8 cellular contexts compared by ENCODE assay signal in the genomic region with DNA sequence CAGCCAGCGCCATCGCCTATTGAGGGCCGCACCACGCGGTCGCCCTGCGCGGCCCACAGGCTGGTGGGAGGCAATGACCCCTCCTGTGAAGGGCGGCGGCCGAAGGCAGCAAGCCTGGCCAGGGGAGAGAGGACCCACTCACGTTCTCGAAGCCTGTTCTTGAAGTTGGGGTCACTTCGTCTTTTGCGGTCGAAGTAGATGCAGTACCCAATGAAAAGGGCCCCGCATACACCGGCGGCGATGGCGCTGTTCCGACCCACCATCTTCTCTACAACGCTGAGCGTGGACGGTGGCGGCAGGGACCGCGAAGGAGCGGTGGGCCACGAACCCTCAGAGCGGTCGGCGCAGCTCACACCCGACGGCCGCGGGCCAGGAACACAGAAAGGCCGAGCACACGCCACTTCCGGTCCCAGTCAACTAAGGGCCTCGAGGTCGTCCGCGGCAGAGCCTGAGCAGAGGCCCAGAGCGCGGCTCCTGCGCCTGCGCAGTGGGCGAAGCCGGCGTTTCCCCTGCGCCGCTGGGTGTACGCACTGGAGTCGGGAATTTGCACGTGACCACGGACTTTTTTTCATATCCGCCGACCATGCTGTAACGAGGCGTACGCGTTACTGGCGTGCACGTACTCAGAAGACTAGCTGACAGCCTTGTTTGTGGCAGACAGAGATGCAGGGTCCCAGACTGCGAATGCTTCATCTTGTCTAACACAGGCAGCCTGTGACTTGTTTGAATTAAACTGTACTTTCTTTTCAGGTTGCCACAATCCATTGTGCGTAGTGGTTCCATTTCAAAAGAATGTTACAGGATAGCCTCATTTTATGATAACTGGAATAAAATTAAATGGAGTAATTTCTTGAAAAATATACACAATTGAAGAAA. TPM values are rescaled to one million over a fixed set of nuclear protein-coding genes. Genes with fewer than 3 reads are reported as not detected.
DNase-seq lines count a peak whose midpoint lies in the region; ATAC-seq and TF ChIP-seq lines count a peak whose summit lies in the region.

TOMM20 (minus strand) TSS at position 385 of the 876 bp plus-strand sequence; CDS start at position 263, 122 bp downstream.

- peak within 1 kb of the TSS; percentile 99 for H3K27ac Mint-ChIP-seq in activated T-cell treated with anti-CD3 and anti-CD28 coated beads, Interleukin-2, amount 50 U/mL, for 24 hours

- no peaks in the 10 kb centered on the region for H3K9me3 Mint-ChIP-seq in activated T-cell treated with anti-CD3 and anti-CD28 coated beads, Interleukin-2, amount 50 U/mL, for 24 hours

- peak within 1 kb of the TSS; percentile 99 for H3K4me3 Mint-ChIP-seq in activated T-cell treated with anti-CD3 and anti-CD28 coated beads, Interleukin-2, amount 50 U/mL, for 24 hours

- H3K4me1 ChIP-seq in muscle layer of duodenum (ENCODE audit: control insufficient read depth in 1 of 2, insufficient read depth in 2 of 2, low read length in 2 of 2) = peaks cover 0 to 25% of the 10 kb centered on the region in 2 donors

- no peaks in the 10 kb centered on the region for H3K27me3 ChIP-seq in muscle layer of duodenum (ENCODE audit: low read depth, low read length)

- H3K36me3 ChIP-seq in muscle layer of duodenum (ENCODE audit: control insufficient read depth in 1 of 2, insufficient read depth in 2 of 2, low read length in 2 of 2) = peaks cover 10 to 25% of the 10 kb centered on the region in 2 donors

- peak within 1 kb of the TSS; percentile 91 for H3K27ac ChIP-seq in muscle layer of duodenum (ENCODE audit: low read length)

- in situ Hi-C loops in KBM-7 (cut with MboI; ENCODE audit: low pct_unique_long_range_greater_than_20kb, low sequenced_read_pairs) = no loop called here

- peak within 1 kb of the TSS; percentile 84 to 99 for H3K4me3 ChIP-seq in muscle layer of duodenum (ENCODE audit: low read depth in 1 of 2, low read length in 2 of 2)

- no peaks in the 10 kb centered on the region for H3K27me3 Mint-ChIP-seq in activated T-cell treated with anti-CD3 and anti-CD28 coated beads, Interleukin-2, amount 50 U/mL, for 24 hours

- DNase-seq in DMS53 (lab: John Stamatoyannopoulos, UW) (peak; percentile 99), KBM-7 (peak; percentile 98)
- DNase-seq in activated T-cell treated with anti-CD3 and anti-CD28 coated beads, Interleukin-2, amount 50 U/mL, for 24 hours = peak; percentile 94
- DNase-seq in stimulated activated CD8-positive, alpha-beta memory T cell treated with anti-CD3 and anti-CD28 coated beads, Interleukin-7, amount 100 ng/mL, for 4 hours (ENCODE audit: low read depth in 2 of 2) = peak; percentile 90 to 91

- peaks cover 52% of the 10 kb centered on the region for H3K4me1 Mint-ChIP-seq in activated T-cell treated with anti-CD3 and anti-CD28 coated beads, Interleukin-2, amount 50 U/mL, for 24 hours (ENCODE audit: low read depth)

- H3K36me3 Mint-ChIP-seq in activated T-cell treated with anti-CD3 and anti-CD28 coated beads, Interleukin-2, amount 50 U/mL, for 24 hours (ENCODE audit: low read depth) = peaks cover 88% of the 10 kb centered on the region

- no peaks in the 10 kb centered on the region for H3K9me3 ChIP-seq in muscle layer of duodenum (ENCODE audit: control insufficient read depth in 1 of 2, low read length in 2 of 2)

- peak; percentile 94 for ATAC-seq in GM21717 (IDR thresholded peaks at IDR 0.05; ENCODE audit: unreplicated experiment)
- ATAC-seq in esophagus mucosa = peak; percentile 99

TF ChIP-seq in PFSK-1, 5 proteins besides CTCF, POLR2A, EP300 and RAD21:
- TF ChIP-seq SIN3A (IDR thresholded peaks at IDR 0.05; ENCODE audit: borderline replicate concordance, insufficient read depth, low read length) = 0 out of 2 replicates have a peak, but pooled peaks have one; percentile 56
- TF ChIP-seq POLR2AphosphoS5 (IDR thresholded peaks at IDR 0.05; ENCODE audit: low read depth, low read length) = peak; percentile 97
- peak; percentile 92 for TF ChIP-seq TAF1 (IDR thresholded peaks at IDR 0.05; ENCODE audit: borderline replicate concordance, insufficient read depth, low read length)
- no peak for TF ChIP-seq FOXP2 (optimal IDR thresholded peaks at IDR 0.05; ENCODE audit: borderline replicate concordance, extremely low read depth, extremely low read length, insufficient read depth)
- TF ChIP-seq, protein P1, sequence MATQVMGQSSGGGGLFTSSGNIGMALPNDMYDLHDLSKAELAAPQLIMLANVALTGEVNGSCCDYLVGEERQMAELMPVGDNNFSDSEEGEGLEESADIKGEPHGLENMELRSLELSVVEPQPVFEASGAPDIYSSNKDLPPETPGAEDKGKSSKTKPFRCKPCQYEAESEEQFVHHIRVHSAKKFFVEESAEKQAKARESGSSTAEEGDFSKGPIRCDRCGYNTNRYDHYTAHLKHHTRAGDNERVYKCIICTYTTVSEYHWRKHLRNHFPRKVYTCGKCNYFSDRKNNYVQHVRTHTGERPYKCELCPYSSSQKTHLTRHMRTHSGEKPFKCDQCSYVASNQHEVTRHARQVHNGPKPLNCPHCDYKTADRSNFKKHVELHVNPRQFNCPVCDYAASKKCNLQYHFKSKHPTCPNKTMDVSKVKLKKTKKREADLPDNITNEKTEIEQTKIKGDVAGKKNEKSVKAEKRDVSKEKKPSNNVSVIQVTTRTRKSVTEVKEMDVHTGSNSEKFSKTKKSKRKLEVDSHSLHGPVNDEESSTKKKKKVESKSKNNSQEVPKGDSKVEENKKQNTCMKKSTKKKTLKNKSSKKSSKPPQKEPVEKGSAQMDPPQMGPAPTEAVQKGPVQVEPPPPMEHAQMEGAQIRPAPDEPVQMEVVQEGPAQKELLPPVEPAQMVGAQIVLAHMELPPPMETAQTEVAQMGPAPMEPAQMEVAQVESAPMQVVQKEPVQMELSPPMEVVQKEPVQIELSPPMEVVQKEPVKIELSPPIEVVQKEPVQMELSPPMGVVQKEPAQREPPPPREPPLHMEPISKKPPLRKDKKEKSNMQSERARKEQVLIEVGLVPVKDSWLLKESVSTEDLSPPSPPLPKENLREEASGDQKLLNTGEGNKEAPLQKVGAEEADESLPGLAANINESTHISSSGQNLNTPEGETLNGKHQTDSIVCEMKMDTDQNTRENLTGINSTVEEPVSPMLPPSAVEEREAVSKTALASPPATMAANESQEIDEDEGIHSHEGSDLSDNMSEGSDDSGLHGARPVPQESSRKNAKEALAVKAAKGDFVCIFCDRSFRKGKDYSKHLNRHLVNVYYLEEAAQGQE (IDR thresholded peaks at IDR 0.05; ENCODE audit: insufficient read depth in 1 of 2, low read depth in 2 of 2, low read length in 2 of 2) = 0 out of 4 replicates have a peak, but pooled peaks of 1 of the 2 experiments have one; percentile 6

RNA-seq across cellular contexts. Expression of gene TOMM20, which starts in this region (rescaled TPM):
- 152 TPM for polyA plus RNA-seq in PFSK-1 (2012; ENCODE audit: insufficient read length, low read depth)
- 102 TPM for total RNA-seq in esophagus mucosa

Comparison
In these comparisons a context has a peak if more than half of its experiments do, and no peak if none do; other contexts are left out.
1. Peak in every context shown above with its lines: DNase-seq, ATAC-seq, H3K4me3 ChIP-seq and H3K27ac ChIP-seq.